In the genomic region with DNA sequence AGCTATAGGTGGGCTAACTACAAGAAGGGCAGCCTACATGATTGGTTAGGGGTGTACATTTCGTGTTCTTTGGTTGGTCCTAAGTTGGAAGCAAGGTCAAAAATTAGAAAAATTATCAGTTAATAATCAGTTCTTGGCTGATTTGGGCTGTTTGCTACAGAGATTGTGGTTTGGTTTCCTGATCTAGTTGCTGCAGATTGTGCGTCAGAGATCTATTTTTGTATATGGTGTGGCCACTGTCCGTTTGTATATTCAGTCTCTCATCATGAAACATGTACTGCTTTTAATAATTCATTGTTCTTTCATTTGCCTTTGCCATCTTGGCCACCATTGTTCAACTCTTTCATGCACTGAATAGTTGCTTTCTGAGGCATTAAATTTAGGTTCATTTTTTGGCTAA, we compare ENCODE assay signal across 26 cellular contexts.
"Had no signal": no experiment of that assay in that cellular context is flagged by ENCODE, and none has a peak within 500 bp of the region (broad histone marks: within the 10 kb centered on the region; RNA-seq: fewer than 3 reads in every experiment).

No MANE protein-coding gene starts in this region.

- H3K9ac ChIP-seq: neural progenitor cell had no signal

- H3K4me3 Mint-ChIP-seq: endodermal cell; natural killer cell treated with Interleukin-12 subunit alpha and Interleukin-12 subunit beta and Interleukin-15 and Interleukin-18, amount 100 ng/mL, for 72 hours; neural progenitor cell had no signal

- H3K4me1 ChIP-seq: heart left ventricle, pancreas, stomach, transverse colon had no signal

- H3K36me3 ChIP-seq: heart left ventricle, neural progenitor cell, pancreas, stomach, thoracic aorta, transverse colon had no signal

- H3K4me1 Mint-ChIP-seq: endodermal cell, neural progenitor cell had no signal

- H3K27ac Mint-ChIP-seq: endodermal cell; natural killer cell treated with Interleukin-12 subunit alpha and Interleukin-12 subunit beta and Interleukin-15 and Interleukin-18, amount 100 ng/mL, for 72 hours; neural progenitor cell; progenitor cell of endocrine pancreas had no signal

- DNase-seq: dermis blood vessel endothelial cell; effector CD4-positive, alpha-beta T cell; endodermal cell; erythroblast; foreskin melanocyte; heart left ventricle; hippocampal formation; left colon; left ventricle myocardium superior; mesenchymal stem cell; midbrain; nucleus accumbens; pancreas; right cardiac atrium; small intestine; stimulated activated CD4-positive, alpha-beta T cell treated with anti-CD3 and anti-CD28 coated beads, Interleukin-12 subunit alpha, Interleukin-12 subunit beta, amount 100 ng/mL, for 4 hours; stimulated activated naive CD4-positive, alpha-beta T cell; stomach; substantia nigra; transverse colon had no signal

- H3K27ac ChIP-seq: heart left ventricle, neural progenitor cell, pancreas, stomach, thoracic aorta, transverse colon had no signal

- H3K4me3 ChIP-seq: heart left ventricle, lung, neural progenitor cell, pancreas, stomach, thoracic aorta, transverse colon had no signal

- H3K36me3 Mint-ChIP-seq: natural killer cell treated with Interleukin-12 subunit alpha and Interleukin-12 subunit beta and Interleukin-15 and Interleukin-18, amount 100 ng/mL, for 72 hours; neural progenitor cell had no signal

- H3K27me3 Mint-ChIP-seq: natural killer cell treated with Interleukin-12 subunit alpha and Interleukin-12 subunit beta and Interleukin-15 and Interleukin-18, amount 100 ng/mL, for 72 hours; progenitor cell of endocrine pancreas had no signal

- H3K4me2 ChIP-seq: neural progenitor cell had no signal

- H3K9me3 ChIP-seq: heart left ventricle, pancreas, stomach, thoracic aorta, transverse colon had no signal

- H3K27me3 ChIP-seq: neural progenitor cell, pancreas, stomach, transverse colon had no signal

- H3K9me3 Mint-ChIP-seq: endodermal cell, neural progenitor cell had no signal

- ATAC-seq: heart left ventricle; left colon; left ventricle myocardium superior; natural killer cell treated with Interleukin-12 subunit alpha and Interleukin-12 subunit beta and Interleukin-15 and Interleukin-18, amount 100 ng/mL, for 72 hours; pancreas; right cardiac atrium had no signal

- H2AFZ ChIP-seq: neural progenitor cell had no signal

- FAIRE-seq: endothelial cell of umbilical vein, pancreas, small intestine had no signal
